In the genomic region with DNA sequence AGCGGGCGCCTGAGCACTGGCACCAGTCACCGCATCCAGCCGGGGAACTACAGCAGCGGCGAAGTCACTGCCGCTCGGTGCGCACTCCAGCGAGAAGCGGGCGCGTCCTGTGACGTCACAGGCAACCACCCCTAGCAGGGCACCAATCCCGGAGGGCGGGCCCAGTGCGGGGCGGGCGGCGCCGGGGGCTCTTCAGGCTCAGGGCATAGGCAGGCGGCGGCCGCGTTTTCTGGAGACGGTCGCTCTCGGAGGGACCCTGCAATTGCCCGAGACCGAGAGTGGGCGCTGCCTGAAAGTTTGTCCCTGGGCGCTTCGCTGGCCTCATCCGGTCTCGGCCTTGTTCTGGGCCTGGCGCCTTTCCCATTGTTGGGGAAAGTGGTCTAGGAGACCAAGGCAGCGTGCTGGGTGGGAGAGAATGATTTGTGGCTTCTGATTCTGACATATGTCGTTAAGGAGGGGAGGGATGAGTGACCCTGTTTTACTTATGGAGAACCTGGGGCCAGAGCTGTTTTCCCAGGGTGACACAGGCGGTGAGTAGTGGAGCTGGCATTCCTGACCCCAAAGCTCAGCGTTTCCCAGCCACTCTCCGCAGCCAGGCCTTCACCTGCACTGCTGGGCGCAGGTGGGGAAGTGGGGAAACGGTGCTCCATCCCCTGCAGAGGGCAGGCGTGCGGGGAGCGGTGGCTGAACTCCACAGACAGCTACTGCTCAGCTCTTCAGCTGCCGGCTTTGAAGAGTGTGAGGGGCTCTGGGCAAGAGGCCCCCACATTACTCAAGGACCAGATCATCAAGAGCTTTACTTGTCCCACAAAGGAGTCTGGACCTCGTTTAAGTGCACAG, we compare ENCODE assay signal across 8 cellular contexts. TPM values are rescaled to one million over a fixed set of nuclear protein-coding genes. Genes with fewer than 3 reads are reported as not detected.
DNase-seq lines count a peak whose midpoint lies in the region; ATAC-seq and TF ChIP-seq lines count a peak whose summit lies in the region.
"Not testable (repeated sequence)": the region's sequence is repeated elsewhere in the genome, so short reads cannot be mapped to it uniquely, and the experiment has no call there.

A gene with protein sequence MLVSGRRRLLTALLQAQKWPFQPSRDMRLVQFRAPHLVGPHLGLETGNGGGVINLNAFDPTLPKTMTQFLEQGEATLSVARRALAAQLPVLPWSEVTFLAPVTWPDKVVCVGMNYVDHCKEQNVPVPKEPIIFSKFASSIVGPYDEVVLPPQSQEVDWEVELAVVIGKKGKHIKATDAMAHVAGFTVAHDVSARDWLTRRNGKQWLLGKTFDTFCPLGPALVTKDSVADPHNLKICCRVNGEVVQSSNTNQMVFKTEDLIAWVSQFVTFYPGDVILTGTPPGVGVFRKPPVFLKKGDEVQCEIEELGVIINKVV (minus strand): TSS at position 111 of the 840 bp plus-strand sequence. CDS start 3,176 bp downstream, outside the sequence.

- H3K4me2 ChIP-seq in BLaER1 treated with 17β-estradiol and CSF1 and Interleukin-3, amounts not matched to agents 10 nM and 100 nM = peak within 1 kb of the TSS; percentile 73 to 89 (median 80)

- H3K27me3 ChIP-seq in BLaER1 treated with 17β-estradiol and CSF1 and Interleukin-3, amounts not matched to agents 10 nM and 100 nM; right lobe of liver: not testable (repeated sequence)

- H4K20me1 ChIP-seq in BLaER1 treated with 17β-estradiol and CSF1 and Interleukin-3, amounts not matched to agents 10 nM and 100 nM = not testable (repeated sequence)

- peaks cover 7 to 21% (median 14%) of the 10 kb centered on the region in 10 experiments; a peak in 18 of 20 replicates for H3K4me1 ChIP-seq in BLaER1 treated with 17β-estradiol and CSF1 and Interleukin-3, amounts not matched to agents 10 nM and 100 nM
- not testable (repeated sequence) for H3K4me1 ChIP-seq in right lobe of liver

- WGBS in right lobe of liver (ENCODE audit: insufficient coverage, low coverage, low lambda C conversion rate, missing lambda C conversion rate) = no CpG with 5 or more reads among the region's 48 CpGs

- DNase-seq in NOMO-1 (lab: John Stamatoyannopoulos, UW; ENCODE audit: unreplicated experiment in 2 of 2) (peak; percentile 37 to 72), dermis microvascular lymphatic vessel endothelial cell (ENCODE audit: low read depth in 2 of 2) (peak; percentile 41 to 79), right lobe of liver (peak; percentile 84 to 90 (median 89))
- peak; percentile 66 to 79 for DNase-seq in activated CD8-positive, alpha-beta memory T cell treated with anti-CD3 and anti-CD28 coated beads for 1 hour (ENCODE audit: extremely low read depth in 1 of 2, low read depth in 1 of 2)
- DNase-seq in stimulated activated CD4-positive, alpha-beta T cell treated with anti-CD3 and anti-CD28 coated beads, Interleukin-4, amount 100 ng/mL, for 1 hour = peak; percentile 87

- peak within 1 kb of the TSS; percentile 42 to 66 (median 54); a peak in 18 of 22 replicates for H3K9ac ChIP-seq in BLaER1 treated with 17β-estradiol and CSF1 and Interleukin-3, amounts not matched to agents 10 nM and 100 nM

- not testable (repeated sequence) for H3K36me3 ChIP-seq in BLaER1 treated with 17β-estradiol and CSF1 and Interleukin-3, amounts not matched to agents 10 nM and 100 nM; right lobe of liver

- H3K9me3 ChIP-seq in BLaER1 treated with 17β-estradiol and CSF1 and Interleukin-3, amounts not matched to agents 10 nM and 100 nM (replicated peaks in 1 of 11); right lobe of liver: not testable (repeated sequence)

- not testable (repeated sequence) for TF ChIP-seq CTCF in right lobe of liver (IDR thresholded peaks at IDR 0.05)

- peak within 1 kb of the TSS; percentile 42 to 63 (median 52) for H3K4me3 ChIP-seq in BLaER1 treated with 17β-estradiol and CSF1 and Interleukin-3, amounts not matched to agents 10 nM and 100 nM
- peak within 1 kb of the TSS in 2 of 3 donors; percentile 23 to 35 for H3K4me3 ChIP-seq in right lobe of liver

- ATAC-seq in GM19467 (IDR thresholded peaks at IDR 0.05; ENCODE audit: unreplicated experiment) = peak; percentile 93
- ATAC-seq in HG03520 (IDR thresholded peaks at IDR 0.05; ENCODE audit: unreplicated experiment) = peak; percentile 83
- ATAC-seq in right lobe of liver = peak; percentile 92 to 97 (median 96)

- H3K27ac ChIP-seq in BLaER1 treated with 17β-estradiol and CSF1 and Interleukin-3, amounts not matched to agents 10 nM and 100 nM; right lobe of liver: not testable (repeated sequence)

- intact Hi-C loops in right lobe of liver (cut with DNase I) = not testable (repeated sequence)

- TF ChIP-seq POLR2A in right lobe of liver (IDR thresholded peaks at IDR 0.05) = not testable (repeated sequence)

RNA-seq across cellular contexts. Expression of the gene that starts here (rescaled TPM):
- total RNA-seq in dermis microvascular lymphatic vessel endothelial cell = 6.7 and 8.9 TPM in 2 replicates
- 1 to 10 TPM; 1.8 to 4.6 (median 3.2) TPM for total RNA-seq in right lobe of liver
